21 cellular contexts compared by ENCODE assay signal in the genomic region with DNA sequence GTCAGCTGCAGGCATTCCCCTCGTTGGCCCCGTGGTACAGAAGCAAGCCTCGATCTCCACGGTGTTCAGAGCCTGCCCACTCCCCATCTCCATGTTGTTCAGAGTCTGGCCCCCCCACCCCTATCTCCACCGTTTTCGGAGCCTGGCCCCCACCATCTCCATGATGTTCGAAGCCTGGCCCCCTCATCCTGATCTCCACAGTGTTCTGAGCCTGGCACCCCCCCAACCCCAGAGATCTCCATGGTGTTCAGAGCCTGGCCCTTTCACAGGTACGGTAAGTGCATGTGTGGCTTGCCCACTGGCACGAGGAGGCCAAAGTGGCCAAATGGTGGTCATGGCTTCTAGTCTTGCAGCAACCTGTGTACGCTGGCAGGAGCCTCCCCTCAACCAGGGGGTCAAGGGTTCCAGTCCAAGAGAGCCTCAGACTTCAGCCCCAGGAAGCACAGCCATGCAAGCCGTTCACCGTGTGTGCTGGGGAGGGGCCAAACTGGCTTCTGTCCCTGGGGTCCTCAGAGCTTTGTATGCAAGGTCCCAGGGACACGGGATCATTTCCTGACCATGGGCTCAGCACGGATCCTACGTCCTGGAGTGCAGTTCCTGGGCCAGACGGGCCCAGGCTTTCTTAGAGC.
"Had no signal": no experiment of that assay in that cellular context is flagged by ENCODE, and none has a peak within 500 bp of the region (broad histone marks: within the 10 kb centered on the region; RNA-seq: fewer than 3 reads in every experiment).

No MANE protein-coding gene starts in this region.

- H3K36me3 Mint-ChIP-seq: activated naive CD8-positive, alpha-beta T cell treated with anti-CD3 and anti-CD28 coated beads for 36 hours had no signal

- H3K9me3 Mint-ChIP-seq: activated CD4-positive, alpha-beta memory T cell treated with anti-CD3 and anti-CD28 coated beads, Interleukin-2, amount 10 ng/mL, durations not matched to agents 7 days and 5 days; activated naive CD8-positive, alpha-beta T cell treated with anti-CD3 and anti-CD28 coated beads for 36 hours; activated T-cell treated with anti-CD3 and anti-CD28 coated beads, Interleukin-2, amount 50 U/mL, for 24 hours; activated T-helper 17 cell treated with anti-CD3 and anti-CD28 coated beads, Interleukin-2, amount 50 U/mL, for 72 hours; effector memory CD8-positive, alpha-beta T cell; nephron progenitor cell; T-helper 1 cell treated with Interleukin-12 subunit alpha and Interleukin-12 subunit beta and Interleukin-4 antibody, amounts not matched to agents 30 μg/mL and 1 μg/mL, for 36 hours had no signal

- H3K4me3 Mint-ChIP-seq: activated CD4-positive, alpha-beta memory T cell treated with anti-CD3 and anti-CD28 coated beads, Interleukin-2, amount 10 ng/mL, durations not matched to agents 7 days and 5 days; activated naive CD8-positive, alpha-beta T cell treated with anti-CD3 and anti-CD28 coated beads for 36 hours; activated T-cell treated with anti-CD3 and anti-CD28 coated beads, Interleukin-2, amount 50 U/mL, for 24 hours; activated T-helper 17 cell treated with anti-CD3 and anti-CD28 coated beads, Interleukin-2, amount 50 U/mL, for 72 hours; effector memory CD8-positive, alpha-beta T cell; nephron progenitor cell; T-helper 1 cell treated with Interleukin-12 subunit alpha and Interleukin-12 subunit beta and Interleukin-4 antibody, amounts not matched to agents 30 μg/mL and 1 μg/mL, for 36 hours had no signal

- H3K27ac Mint-ChIP-seq: activated CD4-positive, alpha-beta memory T cell treated with anti-CD3 and anti-CD28 coated beads, Interleukin-2, amount 10 ng/mL, durations not matched to agents 7 days and 5 days; activated naive CD8-positive, alpha-beta T cell treated with anti-CD3 and anti-CD28 coated beads for 36 hours; activated T-cell treated with anti-CD3 and anti-CD28 coated beads, Interleukin-2, amount 50 U/mL, for 24 hours; activated T-helper 17 cell treated with anti-CD3 and anti-CD28 coated beads, Interleukin-2, amount 50 U/mL, for 72 hours; effector memory CD8-positive, alpha-beta T cell; nephron progenitor cell; T-helper 1 cell treated with Interleukin-12 subunit alpha and Interleukin-12 subunit beta and Interleukin-4 antibody, amounts not matched to agents 30 μg/mL and 1 μg/mL, for 36 hours had no signal

- H3K4me2 ChIP-seq: smooth muscle cell had no signal

- DNase-seq: activated CD4-positive, alpha-beta memory T cell treated with anti-CD3 and anti-CD28 coated beads, Interleukin-2, amount 10 ng/mL, durations not matched to agents 7 days and 5 days; activated CD4-positive, alpha-beta T cell treated with anti-CD3 and anti-CD28 coated beads for 48 hours; activated naive CD4-positive, alpha-beta T cell treated with Interleukin-2 at 50 U/mL for 16 hours; activated naive CD8-positive, alpha-beta T cell treated with anti-CD3 and anti-CD28 coated beads for 36 hours; activated T-cell treated with anti-CD3 and anti-CD28 coated beads, Interleukin-2, amount 50 U/mL, for 24 hours; central memory CD4-positive, alpha-beta T cell; effector memory CD8-positive, alpha-beta T cell; esophagus squamous epithelium; gastrocnemius medialis; hypothalamus; left ventricle myocardium inferior; nephron progenitor cell; nucleus accumbens; retina; sigmoid colon; stimulated activated CD4-positive, alpha-beta T cell treated with anti-CD3 and anti-CD28 coated beads, Interleukin-15, amount 100 ng/mL, for 24 hours; stimulated activated naive CD4-positive, alpha-beta T cell treated with Interleukin-2 at 50 U/mL for 16 hours had no signal

- H3K4me1 Mint-ChIP-seq: activated CD4-positive, alpha-beta memory T cell treated with anti-CD3 and anti-CD28 coated beads, Interleukin-2, amount 10 ng/mL, durations not matched to agents 7 days and 5 days; activated naive CD8-positive, alpha-beta T cell treated with anti-CD3 and anti-CD28 coated beads for 36 hours; activated T-helper 17 cell treated with anti-CD3 and anti-CD28 coated beads, Interleukin-2, amount 50 U/mL, for 72 hours had no signal

- H3K27me3 ChIP-seq: gastrocnemius medialis, sigmoid colon had no signal

- H3K27ac ChIP-seq: dorsolateral prefrontal cortex, esophagus squamous epithelium, gastrocnemius medialis, left ventricle myocardium inferior, sigmoid colon had no signal

- H3K9me3 ChIP-seq: esophagus squamous epithelium, gastrocnemius medialis, left ventricle myocardium inferior, sigmoid colon had no signal

- H3K36me3 ChIP-seq: esophagus squamous epithelium, gastrocnemius medialis, left ventricle myocardium inferior, sigmoid colon had no signal

- H3K4me3 ChIP-seq: dorsolateral prefrontal cortex, esophagus squamous epithelium, gastrocnemius medialis, left ventricle myocardium inferior, sigmoid colon, smooth muscle cell had no signal

- ATAC-seq: activated T-helper 17 cell treated with anti-CD3 and anti-CD28 coated beads, Interleukin-2, amount 50 U/mL, for 72 hours; effector memory CD8-positive, alpha-beta T cell; gastrocnemius medialis had no signal

- H3K4me1 ChIP-seq: esophagus squamous epithelium, gastrocnemius medialis, left ventricle myocardium inferior, sigmoid colon had no signal

- H3K27me3 Mint-ChIP-seq: activated naive CD8-positive, alpha-beta T cell treated with anti-CD3 and anti-CD28 coated beads for 36 hours; activated T-helper 17 cell treated with anti-CD3 and anti-CD28 coated beads, Interleukin-2, amount 50 U/mL, for 72 hours had no signal
